9 cellular contexts compared by ENCODE assay signal in genomic region chr7:154789404-154789803, GRCh38.
DNase-seq lines count a peak whose midpoint lies in the region; ATAC-seq, FAIRE-seq and TF ChIP-seq lines count a peak whose summit lies in the region.
"Had no signal": no experiment of that assay in that cellular context is flagged by ENCODE, and none has a peak within 500 bp of the region (broad histone marks: within the 10 kb centered on the region; RNA-seq: fewer than 3 reads in every experiment).

No MANE protein-coding gene starts in this region.

- no peaks in the 10 kb centered on the region for H3K9me3 ChIP-seq in astrocyte (ENCODE audit: insufficient read depth, low read depth, low read length)
- H3K9me3 ChIP-seq in neural progenitor cell (ENCODE audit: low read depth), result no peaks in the 10 kb centered on the region
- peaks cover 9% of the 10 kb centered on the region for H3K9me3 ChIP-seq in CD4-positive, alpha-beta T cell (ENCODE audit: control insufficient read depth, low read length)

- no peaks in the 10 kb centered on the region for H3K4me1 Mint-ChIP-seq in astrocyte (ENCODE audit: low read depth, unreplicated experiment)
- no peaks in the 10 kb centered on the region for H3K4me1 Mint-ChIP-seq in neural progenitor cell
- no peaks in the 10 kb centered on the region for H3K4me1 Mint-ChIP-seq in CD4-positive, alpha-beta T cell (ENCODE audit: low read depth)

- no peak overlapping the region for H3K27ac ChIP-seq in astrocyte (ENCODE audit: low read depth, low read length)
- H3K27ac ChIP-seq in neural progenitor cell, result no peak overlapping the region
- no peak overlapping the region for H3K27ac ChIP-seq in CD4-positive, alpha-beta T cell (ENCODE audit: low read depth, low read length)

- H3K27me3 Mint-ChIP-seq in astrocyte (ENCODE audit: low read depth, unreplicated experiment), result peaks cover 16% of the 10 kb centered on the region
- peaks cover 5% of the 10 kb centered on the region for H3K27me3 Mint-ChIP-seq in neural progenitor cell (ENCODE audit: insufficient read depth, low read depth)
- H3K27me3 Mint-ChIP-seq in CD4-positive, alpha-beta T cell, result peaks cover 36% of the 10 kb centered on the region

- CTCF ChIA-PET in CD4-positive, alpha-beta T cell (lab: Charles Lee), result no interaction called here

- H3K9me3 Mint-ChIP-seq in astrocyte (ENCODE audit: unreplicated experiment) (peaks cover 6% of the 10 kb centered on the region), neural progenitor cell (peaks cover 2% of the 10 kb centered on the region)
- peaks cover 11% of the 10 kb centered on the region for H3K9me3 Mint-ChIP-seq in CD4-positive, alpha-beta T cell

- H3K36me3 ChIP-seq in astrocyte (ENCODE audit: insufficient read depth, low read length) (no peaks in the 10 kb centered on the region), neural progenitor cell (no peaks in the 10 kb centered on the region)

- DNase-seq in GM12865 (ENCODE audit: low read depth) (no peak), NAMALWA (ENCODE audit: low spot score) (peak; percentile 44), astrocyte (ENCODE audit: low read depth) (no peak), neural progenitor cell (ENCODE audit: low spot score) (peak; percentile 71), NCI-H1436 (lab: John Stamatoyannopoulos, UW) (no peak), NCI-H1930 (lab: John Stamatoyannopoulos, UW) (no peak)
- no peak for DNase-seq in CD4-positive, alpha-beta T cell
- DNase-seq in stimulated activated naive CD4-positive, alpha-beta T cell (lab: John Stamatoyannopoulos, UW), result no peak
- DNase-seq: NCI-H1694 had no signal

- H3K36me3 Mint-ChIP-seq in astrocyte (ENCODE audit: low read depth, unreplicated experiment) (no peaks in the 10 kb centered on the region), neural progenitor cell (no peaks in the 10 kb centered on the region)
- no peaks in the 10 kb centered on the region for H3K36me3 Mint-ChIP-seq in CD4-positive, alpha-beta T cell (ENCODE audit: low read depth)

- FAIRE-seq in astrocyte (lab: Jason Lieb, UNC), result no peak

- no peak overlapping the region for H3K9ac ChIP-seq in astrocyte (ENCODE audit: low read length)
- H3K9ac ChIP-seq in neural progenitor cell, result no peak overlapping the region

- no peaks in the 10 kb centered on the region for H3F3A ChIP-seq in neural progenitor cell (ENCODE audit: low read depth)

- H3K4me2 ChIP-seq in astrocyte (ENCODE audit: low read length), result no peak overlapping the region
- H3K4me2 ChIP-seq in neural progenitor cell, result no peak overlapping the region

- no peaks in the 10 kb centered on the region for H3K4me1 ChIP-seq in astrocyte (ENCODE audit: insufficient read depth, low read length)
- peaks cover 1% of the 10 kb centered on the region for H3K4me1 ChIP-seq in neural progenitor cell

- H3K79me2 ChIP-seq in astrocyte (ENCODE audit: insufficient read depth, low read length) (no peaks in the 10 kb centered on the region), neural progenitor cell (ENCODE audit: low read depth) (no peaks in the 10 kb centered on the region)

- no peaks in the 10 kb centered on the region for H4K20me1 ChIP-seq in astrocyte (ENCODE audit: insufficient read depth, low read length)
- H4K20me1 ChIP-seq in neural progenitor cell (ENCODE audit: low read depth), result no peaks in the 10 kb centered on the region

- POLR2A ChIA-PET in CD4-positive, alpha-beta T cell (lab: Charles Lee), result no interaction called here

- TF ChIP-seq CTCF in GM12865 (IDR thresholded peaks at IDR 0.05; ENCODE audit: insufficient read depth, low read depth, low read length, missing control alignments) (peak; percentile 1), astrocyte (IDR thresholded peaks at IDR 0.05; ENCODE audit: insufficient read depth, low read depth, low read length) (peak; percentile 35), neural progenitor cell (IDR thresholded peaks at IDR 0.05) (peak; percentile 69)
- TF ChIP-seq CTCF in CD4-positive, alpha-beta T cell (IDR thresholded peaks at IDR 0.05), result no peak

- no peak overlapping the region for H3K27ac Mint-ChIP-seq in astrocyte (ENCODE audit: unreplicated experiment)
- no peak overlapping the region for H3K27ac Mint-ChIP-seq in neural progenitor cell
- H3K27ac Mint-ChIP-seq in CD4-positive, alpha-beta T cell, result no peak overlapping the region

- H2AFZ ChIP-seq in astrocyte (ENCODE audit: low read depth, low read length), result no peak overlapping the region
- H2AFZ ChIP-seq in neural progenitor cell (replicated peaks), result peak overlapping the region; percentile 53

- H3K4me3 Mint-ChIP-seq in astrocyte (ENCODE audit: unreplicated experiment), result no peak overlapping the region
- no peak overlapping the region for H3K4me3 Mint-ChIP-seq in neural progenitor cell
- H3K4me3 Mint-ChIP-seq in CD4-positive, alpha-beta T cell, result no peak overlapping the region

- intact Hi-C loops in CD4-positive, alpha-beta T cell (cut with DNase I, micrococcal nuclease), result no loop called here

- H3K4me3 ChIP-seq in GM12865 (ENCODE audit: low read depth, low read length) (no peak overlapping the region), astrocyte (ENCODE audit: insufficient read depth, low read depth, low read length) (no peak overlapping the region), neural progenitor cell (no peak overlapping the region)

- ATAC-seq in CD4-positive, alpha-beta T cell (ENCODE audit: poor library complexity), result no peak

- no peaks in the 10 kb centered on the region for H3K27me3 ChIP-seq in astrocyte (ENCODE audit: insufficient read depth, low read length)
- peaks cover 15% of the 10 kb centered on the region for H3K27me3 ChIP-seq in neural progenitor cell
- peaks cover 3% of the 10 kb centered on the region for H3K27me3 ChIP-seq in CD4-positive, alpha-beta T cell (ENCODE audit: control insufficient read depth, insufficient read depth, low read length)

Comparison
In these comparisons a context has a peak if more than half of its experiments do, and no peak if none do; other contexts are left out.
1. DNase-seq: peak in NAMALWA (single experiment) and neural progenitor cell (single experiment); none in GM12865 (single experiment), astrocyte (single experiment), NCI-H1436 (single experiment), CD4-positive, alpha-beta T cell (0 of 10), NCI-H1930 (0 of 2) and stimulated activated naive CD4-positive, alpha-beta T cell (0 of 6).